Comparison of ENCODE assay signal across 19 cellular contexts in the genomic region with DNA sequence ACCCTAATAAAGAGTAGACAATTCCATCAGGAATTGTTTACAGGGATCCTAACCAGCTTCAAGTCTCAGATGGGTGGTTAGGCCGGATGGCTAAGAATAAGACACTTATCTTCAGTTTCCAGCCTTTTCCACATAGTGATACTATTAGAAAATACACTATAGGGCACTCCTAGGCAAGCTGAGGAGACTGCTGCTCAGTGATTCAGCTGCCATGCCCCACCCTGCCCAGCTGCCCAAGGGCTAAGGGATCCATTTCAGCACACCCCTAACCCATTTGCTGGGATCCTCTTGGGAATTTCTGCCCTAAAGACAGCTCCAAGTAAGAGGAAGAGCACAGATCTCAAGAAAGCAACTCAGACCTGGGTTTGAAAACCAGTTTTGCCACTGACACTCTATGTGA. TPM values are rescaled to one million over a fixed set of nuclear protein-coding genes. Genes with fewer than 3 reads are reported as not detected.
A peak's percentile ranks its signal among the peaks of the same experiment; 100 is the strongest.
DNase-seq lines count a peak whose midpoint lies in the region; ATAC-seq and TF ChIP-seq lines count a peak whose summit lies in the region.
"Had no signal": no experiment of that assay in that cellular context is flagged by ENCODE, and none has a peak within 500 bp of the region (broad histone marks: within the 10 kb centered on the region; RNA-seq: fewer than 3 reads in every experiment).

No MANE protein-coding gene starts in this region.

- DNase-seq in NCI-H69 (lab: John Stamatoyannopoulos, UW) (peak; percentile 17), dorsolateral prefrontal cortex (no peak), left lung (no peak), smooth muscle cell (lab: John Stamatoyannopoulos, UW; ENCODE audit: unreplicated experiment) (no peak), progenitor cell of endocrine pancreas (ENCODE audit: low spot score, unreplicated experiment) (no peak), GM10248 (ENCODE audit: extremely low spot score) (no peak), CD14-positive monocyte (ENCODE audit: low spot score) (no peak)
- DNase-seq: activated CD4-positive, alpha-beta T cell treated with anti-CD3 and anti-CD28 coated beads, Interleukin-2, amount 50 U/mL, for 1 hour; activated gamma-delta T cell treated with Interleukin-2 at 50 U/mL for 16 hours; DND-41; H7; NCI-H774; stimulated activated CD4-positive, alpha-beta T cell treated with anti-CD3 and anti-CD28 coated beads, Interleukin-2, amount 100 ng/mL, for 24 hours; stimulated activated naive B cell treated with anti-CD40 and anti-IgM and Interleukin-4, amounts not matched to agents 10 μg/mL and 1 μg/mL and 100 μg/mL, for 72 hours; T-helper 17 cell; upper lobe of right lung had no signal

- intact Hi-C loops in dorsolateral prefrontal cortex (cut with DNase I) = no loop called here
- intact Hi-C loops in left lung (cut with DNase I) = no loop called here
- intact Hi-C loops in CD14-positive monocyte (cut with micrococcal nuclease) = no loop called here

- H3K36me3 ChIP-seq in left lung (no peaks in the 10 kb centered on the region), smooth muscle cell (ENCODE audit: low read depth) (no peaks in the 10 kb centered on the region)
- H3K36me3 ChIP-seq: esophagus muscularis mucosa, SJSA1, upper lobe of right lung had no signal

- H3K4me3 Mint-ChIP-seq in progenitor cell of endocrine pancreas (ENCODE audit: low read depth) (no peak overlapping the region), CD14-positive monocyte (no peak overlapping the region)
- H3K4me3 Mint-ChIP-seq: central memory CD8-positive, alpha-beta T cell; stimulated activated naive B cell treated with anti-CD40 and anti-IgM and Interleukin-4, amounts not matched to agents 10 μg/mL and 1 μg/mL and 100 μg/mL, for 72 hours; T-helper 17 cell had no signal

- POLR2A ChIA-PET in GM10248 (lab: Yijun Ruan, JAX) = no interaction called here

- H3K27me3 Mint-ChIP-seq in progenitor cell of endocrine pancreas = no peaks in the 10 kb centered on the region
- peaks cover 2 to 4% (median 3%) of the 10 kb centered on the region in 3 donors for H3K27me3 Mint-ChIP-seq in CD14-positive monocyte (ENCODE audit: low read depth in 3 of 3)
- H3K27me3 Mint-ChIP-seq: stimulated activated naive B cell treated with anti-CD40 and anti-IgM and Interleukin-4, amounts not matched to agents 10 μg/mL and 1 μg/mL and 100 μg/mL, for 72 hours had no signal

- 100% methylated on average over 1 of the region's 1 CpG for WGBS in smooth muscle cell (ENCODE audit: low lambda C conversion rate)

- H3K9me3 ChIP-seq in left lung (no peaks in the 10 kb centered on the region), smooth muscle cell (replicated peaks; ENCODE audit: low read depth) (no peaks in the 10 kb centered on the region)
- H3K9me3 ChIP-seq: esophagus muscularis mucosa, SJSA1, upper lobe of right lung had no signal

- peaks cover 0 to 4% (median 0%) of the 10 kb centered on the region in 45 donors for H3K27me3 ChIP-seq in dorsolateral prefrontal cortex
- no peaks in the 10 kb centered on the region for H3K27me3 ChIP-seq in left lung
- no peaks in the 10 kb centered on the region for H3K27me3 ChIP-seq in smooth muscle cell (ENCODE audit: low read depth)
- H3K27me3 ChIP-seq: esophagus muscularis mucosa, SJSA1, upper lobe of right lung had no signal

- H3K9me3 Mint-ChIP-seq in progenitor cell of endocrine pancreas (ENCODE audit: low read depth) = no peaks in the 10 kb centered on the region
- H3K9me3 Mint-ChIP-seq in CD14-positive monocyte = no peaks in the 10 kb centered on the region
- H3K9me3 Mint-ChIP-seq: central memory CD8-positive, alpha-beta T cell; stimulated activated naive B cell treated with anti-CD40 and anti-IgM and Interleukin-4, amounts not matched to agents 10 μg/mL and 1 μg/mL and 100 μg/mL, for 72 hours had no signal

- H2AFZ ChIP-seq in smooth muscle cell (ENCODE audit: low read depth) = no peak overlapping the region

- peaks cover 100% of the 10 kb centered on the region for H4K20me1 ChIP-seq in smooth muscle cell (ENCODE audit: low read depth)

- peaks cover 23% of the 10 kb centered on the region for H3K4me1 Mint-ChIP-seq in progenitor cell of endocrine pancreas (ENCODE audit: low read depth)
- peaks cover 2% of the 10 kb centered on the region for H3K4me1 Mint-ChIP-seq in CD14-positive monocyte
- H3K4me1 Mint-ChIP-seq: central memory CD8-positive, alpha-beta T cell; stimulated activated naive B cell treated with anti-CD40 and anti-IgM and Interleukin-4, amounts not matched to agents 10 μg/mL and 1 μg/mL and 100 μg/mL, for 72 hours; T-helper 17 cell had no signal

- H3K79me2 ChIP-seq in smooth muscle cell (ENCODE audit: low read depth) = peaks cover 97% of the 10 kb centered on the region

- CTCF ChIA-PET in GM10248 (lab: Yijun Ruan, JAX) = interaction anchor here (1.3 kb wide), 1 partner anchor 29 kb away, joined by 4 read pairs; no protein-coding TSS in a partner anchor

- H3K36me3 Mint-ChIP-seq in progenitor cell of endocrine pancreas (ENCODE audit: insufficient read depth) (peaks cover 1% of the 10 kb centered on the region), CD14-positive monocyte (no peaks in the 10 kb centered on the region)
- H3K36me3 Mint-ChIP-seq: stimulated activated naive B cell treated with anti-CD40 and anti-IgM and Interleukin-4, amounts not matched to agents 10 μg/mL and 1 μg/mL and 100 μg/mL, for 72 hours had no signal

- no peak overlapping the region for H3K4me2 ChIP-seq in smooth muscle cell

- TF ChIP-seq CTCF in dorsolateral prefrontal cortex (IDR thresholded peaks at IDR 0.05 in 54 of 56, conservative IDR thresholded peaks at IDR 0.05 in 2 of 56; ENCODE audit: low read depth in 1 of 56, partially characterized antibody in 56 of 56) (no peak), left lung (IDR thresholded peaks at IDR 0.05) (no peak), smooth muscle cell (IDR thresholded peaks at IDR 0.05; ENCODE audit: borderline replicate concordance, insufficient read depth, poor library complexity, severe bottlenecking) (no peak), progenitor cell of endocrine pancreas (IDR thresholded peaks at IDR 0.05; ENCODE audit: unreplicated experiment) (no peak), GM10248 (IDR thresholded peaks at IDR 0.05; ENCODE audit: control extremely low read depth, extremely low read depth, low read depth, missing control alignments) (no peak), CD14-positive monocyte (IDR thresholded peaks at IDR 0.05) (no peak)

- H3K9ac ChIP-seq in smooth muscle cell (ENCODE audit: low read depth) = no peak overlapping the region

- H3K4me3 ChIP-seq in dorsolateral prefrontal cortex (no peak overlapping the region), left lung (no peak overlapping the region), smooth muscle cell (no peak overlapping the region)
- H3K4me3 ChIP-seq: esophagus muscularis mucosa, SJSA1, upper lobe of right lung had no signal

- ATAC-seq in left lung = peak; percentile 44
- ATAC-seq: stimulated activated naive B cell treated with anti-CD40 and anti-IgM and Interleukin-4, amounts not matched to agents 10 μg/mL and 1 μg/mL and 100 μg/mL, for 72 hours; T-helper 17 cell had no signal

- no peaks in the 10 kb centered on the region for H3F3A ChIP-seq in smooth muscle cell (ENCODE audit: low read depth)

- no peak overlapping the region for H3K27ac Mint-ChIP-seq in progenitor cell of endocrine pancreas
- H3K27ac Mint-ChIP-seq in CD14-positive monocyte = no peak overlapping the region
- H3K27ac Mint-ChIP-seq: stimulated activated naive B cell treated with anti-CD40 and anti-IgM and Interleukin-4, amounts not matched to agents 10 μg/mL and 1 μg/mL and 100 μg/mL, for 72 hours; T-helper 17 cell had no signal

- H3K27ac ChIP-seq in dorsolateral prefrontal cortex (peak overlapping the region in 42 of 59 donors; percentile 1 to 83 (median 53)), left lung (no peak overlapping the region), smooth muscle cell (ENCODE audit: low read depth) (peak overlapping the region; percentile 4)
- H3K27ac ChIP-seq: esophagus muscularis mucosa, SJSA1, upper lobe of right lung had no signal

- H3K4me1 ChIP-seq in left lung = peaks cover 5 to 31% of the 10 kb centered on the region in 2 donors
- H3K4me1 ChIP-seq in smooth muscle cell (ENCODE audit: low read depth) = peaks cover 23% of the 10 kb centered on the region

RNA-seq across cellular contexts. Expression of gene PLPP3, which starts 31.9 kb away (rescaled TPM):
- 100 to 1,000 TPM in 79 of 120 experiments, 10 to 100 TPM in 41; 59.9 to 264 (median 115) TPM for total RNA-seq in dorsolateral prefrontal cortex
- 100 to 1,000 TPM in 1 of 2 donors, 10 to 100 TPM in 1; 44.5 to 112 TPM for total RNA-seq in left lung
- 74.3 and 81.5 TPM in 2 replicates for total RNA-seq in smooth muscle cell
- 48.5 and 56.9 TPM in 2 replicates for polyA plus RNA-seq in smooth muscle cell
- 16.1 and 17.4 TPM in 2 replicates for total RNA-seq in progenitor cell of endocrine pancreas
- polyA plus RNA-seq in CD14-positive monocyte = under 1 TPM in 1 of 2 donors, not detected in 1; 0.21 TPM

Comparison
In these comparisons a context has a peak if more than half of its experiments do, and no peak if none do; other contexts are left out.
1. H3K27ac ChIP-seq: peak in dorsolateral prefrontal cortex (42 of 59) and smooth muscle cell (single experiment); none in left lung (0 of 2).